1 cellular context compared by ENCODE assay signal in genomic region chr11:66051371-66051765, GRCh38.
A peak's percentile ranks its signal among the peaks of the same experiment; 100 is the strongest.
TF ChIP-seq lines count a peak whose summit lies in the region.

No MANE protein-coding gene starts in this region.

TF ChIP-seq in H1, 55 proteins besides CTCF, POLR2A, EP300 and RAD21:
- TF ChIP-seq ATF2 (IDR thresholded peaks at IDR 0.05; ENCODE audit: low read length), result 0 out of 2 replicates have a peak, but pooled peaks have one; percentile 3
- TF ChIP-seq CREB1 (IDR thresholded peaks at IDR 0.05), result no peak
